ENCODE assay signal across 8 cellular contexts in the genomic region with DNA sequence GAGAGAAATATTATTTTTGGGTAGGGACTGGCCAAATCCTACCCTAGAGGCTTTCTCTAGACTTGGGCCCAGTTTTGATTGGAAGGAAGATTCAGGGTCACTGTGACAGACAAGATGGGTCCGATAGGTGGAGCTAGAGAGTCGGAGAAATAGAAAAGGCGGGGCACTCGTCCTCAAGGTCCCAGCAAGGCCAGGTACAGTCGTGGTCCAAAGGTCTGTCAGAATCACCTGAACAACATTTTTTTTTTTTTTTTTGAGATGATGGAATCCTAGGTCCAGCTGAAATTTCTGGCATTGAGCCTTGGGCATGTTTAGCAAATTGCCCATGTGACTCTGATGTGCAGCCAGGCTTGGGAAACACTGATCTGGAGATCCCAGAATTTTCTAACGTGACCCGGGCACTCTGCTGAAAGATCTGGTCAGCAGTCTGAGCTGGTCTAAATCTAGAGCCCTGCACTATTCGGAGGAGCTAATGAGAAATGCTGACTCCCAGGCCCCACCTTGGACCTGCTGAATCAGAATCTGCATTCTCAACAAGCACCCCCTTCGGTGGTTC. TPM values are rescaled to one million over a fixed set of nuclear protein-coding genes. Genes with fewer than 3 reads are reported as not detected.
DNase-seq lines count a peak whose midpoint lies in the region; ATAC-seq lines count a peak whose summit lies in the region.

No MANE protein-coding gene starts in this region.

- peaks cover 14% of the 10 kb centered on the region for H3K4me1 Mint-ChIP-seq in T-helper 17 cell

- no peaks in the 10 kb centered on the region for H3K9me3 ChIP-seq in T-helper 17 cell (ENCODE audit: control insufficient read depth, low read length, poor library complexity, severe bottlenecking)

- peak; percentile 82 for ATAC-seq in HG02852 (IDR thresholded peaks at IDR 0.05; ENCODE audit: unreplicated experiment)
- peak; percentile 76 for ATAC-seq in T-helper 17 cell

- H3K4me3 Mint-ChIP-seq in T-helper 17 cell: peak overlapping the region; percentile 41

- DNase-seq in DMS 273 (lab: John Stamatoyannopoulos, UW; ENCODE audit: unreplicated experiment) (peak; percentile 88), DMS 273 treated with DMSO at 0.1 percent for 48 hours (lab: John Stamatoyannopoulos, UW) (no peak), NCI-H1694 (lab: John Stamatoyannopoulos, UW) (peak; percentile 90), T-helper 17 cell (peak; percentile 28 to 43 (median 38)), amniotic stem cell (lab: John Stamatoyannopoulos, UW) (peak; percentile 46), iPS-NIHi7 (ENCODE audit: extremely low spot score) (peak; percentile 85)
- peak; percentile 48 to 56 (median 52) for DNase-seq in stimulated activated CD4-positive, alpha-beta T cell treated with anti-CD3 and anti-CD28 coated beads, Interleukin-1b, Interleukin-23, amount 100 ng/mL, for 24 hours (ENCODE audit: low read depth in 4 of 4, low spot score in 1 of 4)

- H3K36me3 Mint-ChIP-seq in T-helper 17 cell (ENCODE audit: low read depth): no peaks in the 10 kb centered on the region

- no peaks in the 10 kb centered on the region for H3K27me3 Mint-ChIP-seq in T-helper 17 cell

- H3K27ac Mint-ChIP-seq in T-helper 17 cell: peak overlapping the region; percentile 41

RNA-seq across cellular contexts. Expression of gene NTSR2, which starts 23.0 kb away (rescaled TPM):
- not detected for total RNA-seq in T-helper 17 cell

RNA-seq across cellular contexts. Expression of gene LPIN1, which starts 53.4 kb away (rescaled TPM):
- total RNA-seq in T-helper 17 cell: 10 to 100 TPM; 86.7 to 99.8 TPM
